In genomic region chr19:11137542-11138384, GRCh38 we compare ENCODE assay signal across 1 cellular context.
TF ChIP-seq lines count a peak whose summit lies in the region.

No MANE protein-coding gene starts in this region.

TF ChIP-seq in HepG2, 621 proteins besides CTCF, POLR2A, EP300 and RAD21 (continued from another document and continues in another):
- TF ChIP-seq HOMEZ (CRISPR knock-in tag; IDR thresholded peaks at IDR 0.05; ENCODE audit: low read depth) = no peak
- TF ChIP-seq ZNF317 (CRISPR knock-in tag; IDR thresholded peaks at IDR 0.05) = no peak
- TF ChIP-seq ZSCAN21 (CRISPR knock-in tag; IDR thresholded peaks at IDR 0.05; ENCODE audit: borderline replicate concordance) = 0 out of 2 replicates have a peak, but pooled peaks have one; percentile 35
- no peak for TF ChIP-seq DZIP1 (CRISPR knock-in tag; IDR thresholded peaks at IDR 0.05)
- no peak for TF ChIP-seq ZNF232 (CRISPR knock-in tag; IDR thresholded peaks at IDR 0.05; ENCODE audit: borderline replicate concordance)
- no peak for TF ChIP-seq REL (CRISPR knock-in tag; conservative IDR thresholded peaks at IDR 0.05)
- TF ChIP-seq ZNF280B (CRISPR knock-in tag; IDR thresholded peaks at IDR 0.05; ENCODE audit: borderline replicate concordance) = no peak
- TF ChIP-seq PTBP1 (IDR thresholded peaks at IDR 0.05; ENCODE audit: low read depth, low read length, poor library complexity, severe bottlenecking) = no peak
- peak; percentile 26 for TF ChIP-seq PHF5A (CRISPR knock-in tag; IDR thresholded peaks at IDR 0.05; ENCODE audit: low read depth, unreplicated experiment)
- no peak for TF ChIP-seq ZNF251 (CRISPR knock-in tag; IDR thresholded peaks at IDR 0.05)
- TF ChIP-seq HES4 (CRISPR knock-in tag; IDR thresholded peaks at IDR 0.05; ENCODE audit: borderline replicate concordance) = no peak
- TF ChIP-seq PRDM15 (CRISPR knock-in tag; IDR thresholded peaks at IDR 0.05) = no peak
- no peak for TF ChIP-seq ZNF3 (CRISPR knock-in tag; IDR thresholded peaks at IDR 0.05)
- TF ChIP-seq HMGA1 (CRISPR knock-in tag; conservative IDR thresholded peaks at IDR 0.05) = no peak
- TF ChIP-seq MZF1 (CRISPR knock-in tag; IDR thresholded peaks at IDR 0.05; ENCODE audit: borderline replicate concordance) = no peak
- 0 out of 2 replicates have a peak, but pooled peaks have one; percentile 18 for TF ChIP-seq THAP9 (CRISPR knock-in tag; IDR thresholded peaks at IDR 0.05; ENCODE audit: borderline replicate concordance)
- no peak for TF ChIP-seq XBP1 (CRISPR knock-in tag; IDR thresholded peaks at IDR 0.05)
- no peak for TF ChIP-seq NFAT5 (CRISPR knock-in tag; IDR thresholded peaks at IDR 0.05)
- no peak for TF ChIP-seq ZNF556 (CRISPR knock-in tag; IDR thresholded peaks at IDR 0.05; ENCODE audit: borderline replicate concordance)
- no peak for TF ChIP-seq ZNF160 (CRISPR knock-in tag; IDR thresholded peaks at IDR 0.05)
- no peak for TF ChIP-seq ARNTL (CRISPR knock-in tag; IDR thresholded peaks at IDR 0.05)
- TF ChIP-seq PCBP2 (optimal IDR thresholded peaks at IDR 0.05; ENCODE audit: low read depth, low read length, poor library complexity, severe bottlenecking) = no peak
- no peak for TF ChIP-seq SOX6 (IDR thresholded peaks at IDR 0.05)
- peak; percentile 50 for TF ChIP-seq SOX6 (CRISPR knock-in tag; IDR thresholded peaks at IDR 0.05)
- TF ChIP-seq PRMT3 (CRISPR knock-in tag; IDR thresholded peaks at IDR 0.05; ENCODE audit: borderline replicate concordance, low read depth) = no peak
- no peak for TF ChIP-seq ZNF282 (IDR thresholded peaks at IDR 0.05; ENCODE audit: partially characterized antibody)
- TF ChIP-seq ZFYVE20 (CRISPR knock-in tag; IDR thresholded peaks at IDR 0.05; ENCODE audit: borderline replicate concordance, low read depth) = no peak
- no peak for TF ChIP-seq ZBTB20 (CRISPR knock-in tag; IDR thresholded peaks at IDR 0.05; ENCODE audit: borderline replicate concordance, low read depth)
- TF ChIP-seq MEIS2 (CRISPR knock-in tag; IDR thresholded peaks at IDR 0.05) = 0 out of 2 replicates have a peak, but pooled peaks have one; percentile 14
- TF ChIP-seq ZNF605 (CRISPR knock-in tag; IDR thresholded peaks at IDR 0.05) = peak; percentile 71
- peak; percentile 55 for TF ChIP-seq GABPB1 (CRISPR knock-in tag; IDR thresholded peaks at IDR 0.05)
- no peak for TF ChIP-seq GTF2F1 (IDR thresholded peaks at IDR 0.05; ENCODE audit: low read length)
- no peak for TF ChIP-seq FOXJ3 (CRISPR knock-in tag; IDR thresholded peaks at IDR 0.05; ENCODE audit: borderline replicate concordance)
- TF ChIP-seq TERF1 (CRISPR knock-in tag; IDR thresholded peaks at IDR 0.05) = no peak
- TF ChIP-seq ZNF552 (CRISPR knock-in tag; IDR thresholded peaks at IDR 0.05; ENCODE audit: borderline replicate concordance) = no peak
- TF ChIP-seq ATF6 (CRISPR knock-in tag; conservative IDR thresholded peaks at IDR 0.05) = no peak
- TF ChIP-seq PLSCR1 (CRISPR knock-in tag; IDR thresholded peaks at IDR 0.05; ENCODE audit: borderline replicate concordance) = no peak
- TF ChIP-seq ISX (CRISPR knock-in tag; conservative IDR thresholded peaks at IDR 0.05) = no peak
- TF ChIP-seq ZNF430 (CRISPR knock-in tag; IDR thresholded peaks at IDR 0.05) = no peak
